ENCODE assay signal across 11 cellular contexts in the genomic region with DNA sequence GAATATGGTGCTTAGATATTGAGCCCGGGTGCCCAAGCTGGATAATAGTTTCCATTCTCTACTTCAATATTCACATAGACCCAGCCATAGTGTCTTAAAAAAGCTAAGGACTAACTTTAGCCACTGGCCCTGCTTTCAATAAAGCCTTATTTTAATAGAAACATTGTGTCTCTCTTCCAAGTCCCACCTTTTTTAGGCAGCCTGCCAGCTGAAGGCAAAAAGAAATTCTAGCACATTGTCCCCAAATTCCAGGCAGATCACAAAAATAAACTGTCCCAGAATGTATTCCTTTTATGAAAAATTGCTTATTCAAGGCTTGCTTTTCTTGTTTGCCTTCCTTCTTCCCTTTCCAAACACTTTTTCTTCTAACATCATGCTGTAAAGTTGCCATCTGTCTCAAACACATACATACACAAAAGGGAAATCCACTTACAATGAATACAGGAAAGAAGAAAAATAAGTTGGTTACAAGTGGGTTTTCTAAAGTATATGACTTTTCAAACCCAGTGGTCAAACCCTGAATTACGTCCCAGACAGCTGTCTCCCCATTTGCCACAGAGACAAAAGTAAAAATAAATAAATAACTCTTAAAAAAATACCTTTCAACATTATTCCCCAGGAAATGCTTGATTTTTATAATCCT.
"Had no signal": no experiment of that assay in that cellular context is flagged by ENCODE, and none has a peak within 500 bp of the region (broad histone marks: within the 10 kb centered on the region; RNA-seq: fewer than 3 reads in every experiment).

No MANE protein-coding gene starts in this region.

- H3K4me3 Mint-ChIP-seq: activated T-helper 17 cell treated with anti-CD3 and anti-CD28 coated beads, Interleukin-2, amount 50 U/mL, for 72 hours; neural crest cell; stimulated activated naive CD8-positive, alpha-beta T cell treated with anti-CD3 and anti-CD28 coated beads, Interleukin-15, amount 100 ng/mL, for 72 hours had no signal

- H3K27me3 Mint-ChIP-seq: stimulated activated naive CD8-positive, alpha-beta T cell treated with anti-CD3 and anti-CD28 coated beads, Interleukin-15, amount 100 ng/mL, for 72 hours had no signal

- H3K9me3 Mint-ChIP-seq: stimulated activated naive CD8-positive, alpha-beta T cell treated with anti-CD3 and anti-CD28 coated beads, Interleukin-15, amount 100 ng/mL, for 72 hours had no signal

- H3K4me1 Mint-ChIP-seq: activated T-helper 17 cell treated with anti-CD3 and anti-CD28 coated beads, Interleukin-2, amount 50 U/mL, for 72 hours; stimulated activated naive CD8-positive, alpha-beta T cell treated with anti-CD3 and anti-CD28 coated beads, Interleukin-15, amount 100 ng/mL, for 72 hours had no signal

- DNase-seq: activated CD4-positive, alpha-beta T cell treated with anti-CD3 and anti-CD28 coated beads for 1 hour; activated CD4-positive, alpha-beta T cell treated with anti-CD3 and anti-CD28 coated beads, Interleukin-2, amount 50 U/mL, for 4 hours; activated naive CD4-positive, alpha-beta T cell treated with Interleukin-2 at 50 U/mL for 16 hours; hippocampal formation; kidney glomerular epithelial cell; mesendoderm; sigmoid colon; spleen; stimulated activated naive CD8-positive, alpha-beta T cell treated with anti-CD3 and anti-CD28 coated beads, Interleukin-15, amount 100 ng/mL, for 72 hours had no signal

- H3K27ac Mint-ChIP-seq: activated T-helper 17 cell treated with anti-CD3 and anti-CD28 coated beads, Interleukin-2, amount 50 U/mL, for 72 hours; stimulated activated naive CD8-positive, alpha-beta T cell treated with anti-CD3 and anti-CD28 coated beads, Interleukin-15, amount 100 ng/mL, for 72 hours had no signal

- ATAC-seq: activated T-helper 17 cell treated with anti-CD3 and anti-CD28 coated beads, Interleukin-2, amount 50 U/mL, for 72 hours; stimulated activated naive CD8-positive, alpha-beta T cell treated with anti-CD3 and anti-CD28 coated beads, Interleukin-15, amount 100 ng/mL, for 72 hours had no signal
